Comparison of ENCODE assay signal across 8 cellular contexts in the genomic region with DNA sequence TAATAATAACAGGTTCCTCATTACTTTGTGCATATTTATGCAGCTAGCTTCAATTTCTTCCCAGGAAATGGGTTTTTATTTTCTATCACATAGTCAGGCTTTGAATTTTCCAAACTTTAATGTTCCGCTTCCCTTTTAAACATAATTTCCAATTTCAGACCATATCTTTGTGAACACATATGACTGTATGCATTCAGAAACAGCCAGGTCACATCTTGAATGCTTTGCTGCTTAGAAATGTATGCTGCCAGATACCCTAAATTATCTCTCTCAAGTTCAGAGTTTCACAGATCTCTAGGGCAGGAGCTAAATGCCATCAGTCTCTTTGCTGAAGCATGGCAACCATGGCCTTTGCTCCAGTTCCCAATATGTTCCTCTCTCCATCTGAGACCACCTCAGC.
"Had no signal": no experiment of that assay in that cellular context is flagged by ENCODE, and none has a peak within 500 bp of the region (broad histone marks: within the 10 kb centered on the region; RNA-seq: fewer than 3 reads in every experiment).

No MANE protein-coding gene starts in this region.

- ATAC-seq: GM12878 had no signal

- DNase-seq: GDM1, GF-D8 had no signal

- FAIRE-seq: G401.6, GM12878, GM12891, GM12892, GM18507, GM19239 had no signal

- H3K4me3 ChIP-seq: GM12878 had no signal
